In the genomic region with DNA sequence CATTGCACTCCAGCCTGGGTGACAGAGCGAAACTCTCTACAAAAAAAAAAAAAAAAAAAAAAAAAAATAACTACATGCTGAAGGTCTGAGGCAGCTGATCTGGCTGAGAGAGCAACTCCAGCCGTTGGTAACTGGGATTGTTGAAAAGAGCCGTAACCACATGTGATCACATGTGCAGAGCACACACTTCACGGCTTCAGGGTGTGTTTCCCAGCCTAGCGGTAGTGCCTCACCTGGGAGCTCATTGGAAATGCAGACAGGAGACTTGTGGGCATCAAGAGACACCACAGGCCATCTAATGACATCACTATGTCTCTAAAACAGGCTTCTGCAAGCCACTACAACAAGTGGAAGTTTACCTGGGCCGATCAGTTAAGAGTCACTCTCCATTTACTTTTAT, we compare ENCODE assay signal across 19 cellular contexts. TPM values are rescaled to one million over a fixed set of nuclear protein-coding genes. Genes with fewer than 3 reads are reported as not detected.
DNase-seq lines count a peak whose midpoint lies in the region.
"Had no signal": no experiment of that assay in that cellular context is flagged by ENCODE, and none has a peak within 500 bp of the region (broad histone marks: within the 10 kb centered on the region; RNA-seq: fewer than 3 reads in every experiment).

No MANE protein-coding gene starts in this region.

- no peaks in the 10 kb centered on the region for H3K4me1 ChIP-seq in HAP-1
- H3K4me1 ChIP-seq: SJSA1 had no signal

- no peaks in the 10 kb centered on the region for H3K27me3 ChIP-seq in HAP-1 (ENCODE audit: low read depth)
- H3K27me3 ChIP-seq: BLaER1 had no signal

- in situ Hi-C loops in HAP-1 (cut with MboI; ENCODE audit: low sequenced_read_pairs), result no loop called here

- no peak overlapping the region for H3K4me3 ChIP-seq in HAP-1
- H3K4me3 ChIP-seq: BLaER1, psoas muscle, SJSA1 had no signal

- H3K9me3 ChIP-seq in HAP-1, result no peaks in the 10 kb centered on the region
- H3K9me3 ChIP-seq: BLaER1, psoas muscle, SJSA1 had no signal

- peak; percentile 6 for DNase-seq in DMS153 (lab: John Stamatoyannopoulos, UW)
- DNase-seq in DMS153 treated with DMSO at 0.1 percent for 48 hours (lab: John Stamatoyannopoulos, UW; ENCODE audit: unreplicated experiment), result no peak
- peak; percentile 57 for DNase-seq in NCI-H774 (lab: John Stamatoyannopoulos, UW)
- DNase-seq in iPS DF 19.7 (ENCODE audit: low read depth, low spot score), result peak; percentile 17
- peak; percentile 20 for DNase-seq in renal cortical epithelial cell (ENCODE audit: low read depth)
- no peak for DNase-seq in dedifferentiated amniotic fluid mesenchymal stem cell (ENCODE audit: extremely low spot score)
- no peak for DNase-seq in HAP-1 (ENCODE audit: low spot score in 2 of 2)
- no peak for DNase-seq in NCI-H345 treated with DMSO at 0.1 percent for 48 hours (lab: John Stamatoyannopoulos, UW; ENCODE audit: unreplicated experiment)
- DNase-seq: 8988T; activated CD4-positive, CD25-positive, alpha-beta regulatory T cell treated with anti-CD3 and anti-CD28 coated beads, Interleukin-2, amount 50 U/mL, for 72 hours; caudate nucleus; DMS 273 treated with DMSO at 0.1 percent for 48 hours; GOT3; left ventricle myocardium superior; naive thymus-derived CD8-positive, alpha-beta T cell; NCI-H446 treated with DMSO at 0.1 percent for 48 hours; psoas muscle had no signal

- no peaks in the 10 kb centered on the region for H3K36me3 ChIP-seq in HAP-1 (replicated peaks)
- H3K36me3 ChIP-seq: BLaER1, SJSA1 had no signal

RNA-seq across cellular contexts. Expression of a gene that starts 11.8 kb away (rescaled TPM):
- total RNA-seq in renal cortical epithelial cell, result 11.3 and 29.5 TPM in 2 replicates

RNA-seq across cellular contexts. Expression of a gene that starts 45.2 kb away (rescaled TPM):
- total RNA-seq in renal cortical epithelial cell, result 35.4 and 46.3 TPM in 2 replicates

Comparison
In these comparisons a context has a peak if more than half of its experiments do, and no peak if none do; other contexts are left out.
1. DNase-seq: peak in DMS153 (single experiment), NCI-H774 (single experiment), iPS DF 19.7 (single experiment) and renal cortical epithelial cell (single experiment); none in DMS153 treated with DMSO at 0.1 percent for 48 hours (single experiment), dedifferentiated amniotic fluid mesenchymal stem cell (single experiment), HAP-1 (0 of 2) and NCI-H345 treated with DMSO at 0.1 percent for 48 hours (single experiment).